ENCODE assay signal across 8 cellular contexts in genomic region chr12:93677195-93678064, GRCh38.
DNase-seq lines count a peak whose midpoint lies in the region; ATAC-seq, FAIRE-seq and TF ChIP-seq lines count a peak whose summit lies in the region.

Gene CRADD, plus strand, starts transcription at chr12:93677375.

- DNase-seq in AG09319 (ENCODE audit: extremely low read depth, low read depth) (peak; percentile 96), NCI-H446 (lab: John Stamatoyannopoulos, UW) (peak; percentile 93 to 99), cerebellar cortex (ENCODE audit: low spot score) (peak; percentile 98)
- DNase-seq in stimulated activated CD4-positive, alpha-beta T cell treated with anti-CD3 and anti-CD28 coated beads, Interleukin-12 subunit alpha, Interleukin-12 subunit beta, amount 100 ng/mL, for 4 hours, result peak; percentile 68

- peak; percentile 75 for FAIRE-seq in islet of Langerhans (lab: Jason Lieb, UNC)

- no peak for TF ChIP-seq CTCF in AG09319 (IDR thresholded peaks at IDR 0.05; ENCODE audit: low read depth, low read length)

- ATAC-seq in GM19025 (IDR thresholded peaks at IDR 0.05; ENCODE audit: low read depth, unreplicated experiment) (peak; percentile 87), HG03342 (IDR thresholded peaks at IDR 0.05; ENCODE audit: unreplicated experiment) (peak; percentile 89)
- peak; percentile 94 for ATAC-seq in activated CD4-positive, CD25-positive, alpha-beta regulatory T cell treated with anti-CD3 and anti-CD28 coated beads, Interleukin-2, amount 50 U/mL, for 24 hours

Comparison
In these comparisons a context has a peak if more than half of its experiments do, and no peak if none do; other contexts are left out.
1. Peak in every context shown above with its lines: DNase-seq and ATAC-seq.